8 cellular contexts compared by ENCODE assay signal in the genomic region with DNA sequence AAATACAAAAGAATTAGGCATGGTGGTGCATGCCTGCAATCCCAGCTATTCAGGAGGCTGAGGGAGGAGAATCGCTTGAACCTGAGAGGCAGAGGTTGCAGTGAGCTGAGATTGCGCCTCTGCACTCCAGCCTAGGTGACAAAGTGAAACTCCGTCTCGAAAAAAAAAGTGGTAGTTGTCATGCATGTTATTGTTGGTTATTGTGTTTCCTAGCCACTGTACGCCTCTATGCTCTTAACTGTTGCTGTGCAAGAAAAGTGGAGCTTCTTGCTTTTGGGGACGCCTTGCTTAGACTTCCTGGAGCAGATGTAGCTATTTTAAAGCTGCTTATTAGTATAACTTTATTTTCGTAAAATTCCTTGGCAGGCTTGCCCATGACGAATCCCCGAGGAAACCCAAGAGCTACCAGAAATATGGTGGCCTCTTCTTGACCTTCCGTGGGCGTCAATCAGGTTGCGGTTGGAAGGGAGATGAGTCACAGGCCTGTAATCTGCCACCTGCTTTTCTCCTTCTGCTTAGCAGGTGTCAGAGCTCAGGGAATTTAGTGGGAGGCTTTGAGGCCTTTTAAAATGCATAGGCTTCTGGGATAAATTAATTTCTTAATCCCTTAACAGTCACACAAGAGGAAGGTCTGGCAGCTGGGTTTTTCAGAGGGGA. TPM values are rescaled to one million over a fixed set of nuclear protein-coding genes. Genes with fewer than 3 reads are reported as not detected.
DNase-seq lines count a peak whose midpoint lies in the region; ATAC-seq and TF ChIP-seq lines count a peak whose summit lies in the region.

No MANE protein-coding gene starts in this region.

- no peak for TF ChIP-seq POLR2A in esophagus squamous epithelium (IDR thresholded peaks at IDR 0.05)

- no peaks in the 10 kb centered on the region for H3K9me3 ChIP-seq in esophagus squamous epithelium
- H3K9me3 ChIP-seq in psoas muscle, result no peaks in the 10 kb centered on the region

- H3K27me3 Mint-ChIP-seq in activated CD8-positive, alpha-beta T cell treated with anti-CD3 and anti-CD28 coated beads for 36 hours, result no peaks in the 10 kb centered on the region

- CTCF ChIA-PET in activated CD8-positive, alpha-beta T cell treated with anti-CD3 and anti-CD28 coated beads for 36 hours (lab: Charles Lee), result interaction anchor here (1.0 to 2.7 kb wide), 5 partner anchors 10 to 74 kb away, joined by 3 to 17 read pairs (median 3); no protein-coding TSS in a partner anchor

- peak; percentile 93 for ATAC-seq in GM18517 (IDR thresholded peaks at IDR 0.05; ENCODE audit: unreplicated experiment)
- peak; percentile 90 for ATAC-seq in HG02798 (IDR thresholded peaks at IDR 0.05; ENCODE audit: poor library complexity, unreplicated experiment)
- peak; percentile 80 for ATAC-seq in activated CD8-positive, alpha-beta T cell treated with anti-CD3 and anti-CD28 coated beads for 36 hours
- ATAC-seq in psoas muscle, result peak; percentile 95 to 99 (median 96)

- H3K4me1 Mint-ChIP-seq in activated CD8-positive, alpha-beta T cell treated with anti-CD3 and anti-CD28 coated beads for 36 hours (ENCODE audit: low read depth), result peaks cover 19% of the 10 kb centered on the region

- H3K4me3 ChIP-seq in esophagus squamous epithelium (peak overlapping the region in 3 of 4 donors; percentile 17 to 43 (median 22)), psoas muscle (peak overlapping the region; percentile 37)

- intact Hi-C loops in activated CD8-positive, alpha-beta T cell treated with anti-CD3 and anti-CD28 coated beads for 36 hours (cut with micrococcal nuclease), result loop anchor here (5.0 kb wide), 1 partner anchor 54 kb away; a partner anchor contains a TSS
- intact Hi-C loops in esophagus squamous epithelium (cut with DNase I), result no loop called here
- intact Hi-C loops in psoas muscle (cut with DNase I), result no loop called here

- no peak for TF ChIP-seq CTCF in activated CD8-positive, alpha-beta T cell treated with anti-CD3 and anti-CD28 coated beads for 36 hours (IDR thresholded peaks at IDR 0.05)
- TF ChIP-seq CTCF in esophagus squamous epithelium (IDR thresholded peaks at IDR 0.05) (no peak), psoas muscle (IDR thresholded peaks at IDR 0.05) (no peak)

- H3K4me1 ChIP-seq in esophagus squamous epithelium (peaks cover 7 to 24% (median 16%) of the 10 kb centered on the region in 3 donors), psoas muscle (peaks cover 25% of the 10 kb centered on the region)

- peak overlapping the region; percentile 60 for H3K4me3 Mint-ChIP-seq in activated CD8-positive, alpha-beta T cell treated with anti-CD3 and anti-CD28 coated beads for 36 hours

- POLR2A ChIA-PET in activated CD8-positive, alpha-beta T cell treated with anti-CD3 and anti-CD28 coated beads for 36 hours (lab: Charles Lee), result interaction anchor here (0.8 to 2.5 kb wide), 5 partner anchors 53 to 334 kb away, joined by 3 to 8 read pairs (median 4); a partner anchor contains a TSS

- H3K27ac ChIP-seq in esophagus squamous epithelium, result peak overlapping the region; percentile 69 to 82 (median 74)
- peak overlapping the region; percentile 80 for H3K27ac ChIP-seq in psoas muscle

- peak; percentile 29 for DNase-seq in NCI-H2227 (lab: John Stamatoyannopoulos, UW; ENCODE audit: unreplicated experiment)
- peak; percentile 86 for DNase-seq in activated CD8-positive, alpha-beta T cell treated with anti-CD3 and anti-CD28 coated beads for 36 hours
- DNase-seq in esophagus squamous epithelium (lab: John Stamatoyannopoulos, UW), result no peak
- peak; percentile 73 to 78 for DNase-seq in psoas muscle
- no peak for DNase-seq in NAMALWA (ENCODE audit: low spot score)
- no peak for DNase-seq in cerebellar nuclear complex (lab: John Stamatoyannopoulos, UW)

- H3K27me3 ChIP-seq in esophagus squamous epithelium, result no peaks in the 10 kb centered on the region
- H3K27me3 ChIP-seq in psoas muscle (ENCODE audit: insufficient read depth in 3 of 3, low read length in 2 of 3), result no peaks in the 10 kb centered on the region

- WGBS in esophagus squamous epithelium, 2 donors, result 11 to 23% methylated on average over 12 of the region's 12 CpGs
- 12 to 23% (median 19%) methylated on average over 12 of the region's 12 CpGs for WGBS in psoas muscle, 3 donors

- H3K36me3 ChIP-seq in esophagus squamous epithelium (no peaks in the 10 kb centered on the region), psoas muscle (ENCODE audit: insufficient read depth in 1 of 2, low read depth in 1 of 2) (no peaks in the 10 kb centered on the region)

- no peaks in the 10 kb centered on the region for H3K36me3 Mint-ChIP-seq in activated CD8-positive, alpha-beta T cell treated with anti-CD3 and anti-CD28 coated beads for 36 hours (ENCODE audit: low read depth)

- no peaks in the 10 kb centered on the region for H3K9me3 Mint-ChIP-seq in activated CD8-positive, alpha-beta T cell treated with anti-CD3 and anti-CD28 coated beads for 36 hours

- H3K27ac Mint-ChIP-seq in activated CD8-positive, alpha-beta T cell treated with anti-CD3 and anti-CD28 coated beads for 36 hours, result peak overlapping the region; percentile 82

RNA-seq across cellular contexts. Expression of a gene that starts 17.3 kb away (rescaled TPM):
- total RNA-seq in activated CD8-positive, alpha-beta T cell treated with anti-CD3 and anti-CD28 coated beads for 36 hours, result under 1 TPM; 0.20 to 0.40 TPM
- total RNA-seq in esophagus squamous epithelium, result under 1 TPM in 1 of 4 donors, not detected in 3; 0.19 TPM
- under 1 TPM; 0.34 to 0.71 (median 0.53) TPM for total RNA-seq in psoas muscle
- polyA plus RNA-seq in psoas muscle, result 1 to 10 TPM in 1 of 3 donors, under 1 TPM in 2; 0.79 to 4.3 (median 0.87) TPM

RNA-seq across cellular contexts. Expression of a gene that starts 54.7 kb away (rescaled TPM):
- 10 to 100 TPM; 23.2 to 24.6 TPM for total RNA-seq in activated CD8-positive, alpha-beta T cell treated with anti-CD3 and anti-CD28 coated beads for 36 hours
- total RNA-seq in esophagus squamous epithelium, result 10 to 100 TPM; 27.2 to 37.3 (median 29.9) TPM
- 10 to 100 TPM; 11.5 to 21.6 (median 17.4) TPM for total RNA-seq in psoas muscle
- 10 to 100 TPM; 10.0 to 20.7 (median 12.9) TPM for polyA plus RNA-seq in psoas muscle

Comparison
In these comparisons a context has a peak if more than half of its experiments do, and no peak if none do; other contexts are left out.
1. DNase-seq: peak in NCI-H2227 (single experiment), activated CD8-positive, alpha-beta T cell treated with anti-CD3 and anti-CD28 coated beads for 36 hours (single experiment) and psoas muscle (2 of 2); none in esophagus squamous epithelium (single experiment), NAMALWA (single experiment) and cerebellar nuclear complex (0 of 2).
2. Peak in every context shown above with its lines, with median percentiles within 50 percentile points of each other: ATAC-seq.